ENCODE assay signal across 1 cellular context in the genomic region with DNA sequence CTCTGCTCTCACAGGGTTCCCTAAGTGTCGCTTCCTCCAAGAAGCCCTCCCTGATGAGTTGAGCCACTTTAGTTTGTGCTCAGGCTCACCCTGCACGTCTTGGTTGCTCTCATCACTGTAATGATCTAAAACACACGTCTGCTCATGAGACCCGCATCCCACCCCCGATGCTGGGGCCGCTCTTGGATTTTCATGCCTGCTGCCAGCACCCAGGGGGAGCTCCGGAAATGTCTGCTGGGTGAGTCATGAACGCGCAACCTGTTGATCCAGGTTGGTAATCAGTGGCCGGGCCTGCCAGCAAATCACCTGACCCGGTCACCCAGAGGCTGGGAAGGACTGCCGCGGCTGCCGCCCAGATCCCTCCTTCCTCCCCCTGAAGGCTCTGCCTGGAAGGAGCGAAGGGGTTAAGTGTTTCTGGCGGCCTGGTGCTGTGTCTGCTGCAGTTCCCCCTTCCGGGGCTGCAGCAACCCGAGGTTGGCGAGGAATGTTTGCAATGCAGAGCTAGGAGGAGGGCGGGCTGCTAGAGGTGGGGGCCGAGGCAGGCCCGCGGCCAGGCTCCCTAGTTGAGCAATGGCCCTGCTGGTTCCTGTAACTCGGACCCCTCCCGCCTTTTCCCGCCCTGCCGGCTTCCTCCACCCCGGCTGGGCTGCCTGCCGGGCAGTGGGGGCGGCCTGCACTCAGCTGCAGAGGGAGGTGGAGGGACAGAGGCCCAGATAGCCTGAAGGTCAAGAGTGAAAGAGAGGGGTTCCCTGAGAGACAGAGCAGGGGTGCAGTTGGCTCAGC.
TF ChIP-seq lines count a peak whose summit lies in the region.

No MANE protein-coding gene starts in this region.

TF ChIP-seq in K562, 482 proteins besides CTCF, POLR2A, EP300 and RAD21 (continued from another document):
- TF ChIP-seq, protein P1, sequence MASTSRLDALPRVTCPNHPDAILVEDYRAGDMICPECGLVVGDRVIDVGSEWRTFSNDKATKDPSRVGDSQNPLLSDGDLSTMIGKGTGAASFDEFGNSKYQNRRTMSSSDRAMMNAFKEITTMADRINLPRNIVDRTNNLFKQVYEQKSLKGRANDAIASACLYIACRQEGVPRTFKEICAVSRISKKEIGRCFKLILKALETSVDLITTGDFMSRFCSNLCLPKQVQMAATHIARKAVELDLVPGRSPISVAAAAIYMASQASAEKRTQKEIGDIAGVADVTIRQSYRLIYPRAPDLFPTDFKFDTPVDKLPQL (IDR thresholded peaks at IDR 0.05; ENCODE audit: extremely low read depth, insufficient read length) = no peak
- TF ChIP-seq RBBP5 (IDR thresholded peaks at IDR 0.05; ENCODE audit: borderline replicate concordance, insufficient read depth, low read length, poor library complexity, severe bottlenecking) (no peak), ZNF445 (CRISPR knock-in tag; IDR thresholded peaks at IDR 0.05; ENCODE audit: low read depth) (no peak), ZNF707 (CRISPR knock-in tag; conservative IDR thresholded peaks at IDR 0.05) (no peak), ZBTB40 (IDR thresholded peaks at IDR 0.05) (0 out of 2 replicates have a peak, but pooled peaks have one; percentile 12), ZBTB40 (CRISPR knock-in tag; IDR thresholded peaks at IDR 0.05) (no peak), PTRF (tag; IDR thresholded peaks at IDR 0.05) (no peak), HDAC8 (tag; IDR thresholded peaks at IDR 0.05) (no peak), NONO (IDR thresholded peaks at IDR 0.05; ENCODE audit: low read depth in 2 of 2, low read length in 1 of 2) (0 out of 4 replicates have a peak, but pooled peaks of 1 of the 2 experiments have one; percentile 45), MLLT1 (IDR thresholded peaks at IDR 0.05) (no peak), ATF3 (IDR thresholded peaks at IDR 0.05) (peak; percentile 90), ATF3 (CRISPR knock-in tag; conservative IDR thresholded peaks at IDR 0.05) (0 out of 2 replicates have a peak, but pooled peaks have one; percentile 24), ZNF436 (CRISPR knock-in tag; IDR thresholded peaks at IDR 0.05) (peak; percentile 69; the same call in 1 of the 2 replicates), SMARCA5 (IDR thresholded peaks at IDR 0.05) (peak; percentile 91), FOXA1 (IDR thresholded peaks at IDR 0.05; ENCODE audit: borderline replicate concordance) (no peak), CEBPB (tag; IDR thresholded peaks at IDR 0.05) (peak; percentile 96), NCOA4 (IDR thresholded peaks at IDR 0.05; ENCODE audit: partially characterized antibody) (no peak), LARP7 (IDR thresholded peaks at IDR 0.05) (no peak), CHD4 (IDR thresholded peaks at IDR 0.05; ENCODE audit: insufficient read depth, insufficient replicate concordance, low read depth, low read length, poor library complexity, severe bottlenecking) (peak; percentile 88), ELF1 (tag; IDR thresholded peaks at IDR 0.05) (peak; percentile 45), HES1 (IDR thresholded peaks at IDR 0.05; ENCODE audit: low read depth) (no peak), DPF2 (IDR thresholded peaks at IDR 0.05) (peak; percentile 76), ADNP (tag; IDR thresholded peaks at IDR 0.05) (peak; percentile 64), ZBTB2 (IDR thresholded peaks at IDR 0.05) (no peak), ZNF79 (CRISPR knock-in tag; IDR thresholded peaks at IDR 0.05; ENCODE audit: low read depth) (no peak), THRA (IDR thresholded peaks at IDR 0.05) (no peak), ARID1B (IDR thresholded peaks at IDR 0.05) (peak; percentile 73), EGR1 (conservative IDR thresholded peaks at IDR 0.05) (peak; percentile 70), FOXK1 (CRISPR knock-in tag; IDR thresholded peaks at IDR 0.05; ENCODE audit: borderline replicate concordance) (no peak), KAT7 (CRISPR knock-in tag; IDR thresholded peaks at IDR 0.05; ENCODE audit: borderline replicate concordance) (0 out of 2 replicates have a peak, but pooled peaks have one; percentile 68), SLC30A9 (CRISPR knock-in tag; IDR thresholded peaks at IDR 0.05) (no peak), HOXB6 (CRISPR knock-in tag; IDR thresholded peaks at IDR 0.05; ENCODE audit: borderline replicate concordance) (no peak)
- TF ChIP-seq, protein P2, sequence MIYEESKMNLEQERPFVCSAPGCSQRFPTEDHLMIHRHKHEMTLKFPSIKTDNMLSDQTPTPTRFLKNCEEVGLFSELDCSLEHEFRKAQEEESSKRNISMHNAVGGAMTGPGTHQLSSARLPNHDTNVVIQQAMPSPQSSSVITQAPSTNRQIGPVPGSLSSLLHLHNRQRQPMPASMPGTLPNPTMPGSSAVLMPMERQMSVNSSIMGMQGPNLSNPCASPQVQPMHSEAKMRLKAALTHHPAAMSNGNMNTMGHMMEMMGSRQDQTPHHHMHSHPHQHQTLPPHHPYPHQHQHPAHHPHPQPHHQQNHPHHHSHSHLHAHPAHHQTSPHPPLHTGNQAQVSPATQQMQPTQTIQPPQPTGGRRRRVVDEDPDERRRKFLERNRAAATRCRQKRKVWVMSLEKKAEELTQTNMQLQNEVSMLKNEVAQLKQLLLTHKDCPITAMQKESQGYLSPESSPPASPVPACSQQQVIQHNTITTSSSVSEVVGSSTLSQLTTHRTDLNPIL (CRISPR knock-in tag; IDR thresholded peaks at IDR 0.05) = no peak
- TF ChIP-seq, protein P3, sequence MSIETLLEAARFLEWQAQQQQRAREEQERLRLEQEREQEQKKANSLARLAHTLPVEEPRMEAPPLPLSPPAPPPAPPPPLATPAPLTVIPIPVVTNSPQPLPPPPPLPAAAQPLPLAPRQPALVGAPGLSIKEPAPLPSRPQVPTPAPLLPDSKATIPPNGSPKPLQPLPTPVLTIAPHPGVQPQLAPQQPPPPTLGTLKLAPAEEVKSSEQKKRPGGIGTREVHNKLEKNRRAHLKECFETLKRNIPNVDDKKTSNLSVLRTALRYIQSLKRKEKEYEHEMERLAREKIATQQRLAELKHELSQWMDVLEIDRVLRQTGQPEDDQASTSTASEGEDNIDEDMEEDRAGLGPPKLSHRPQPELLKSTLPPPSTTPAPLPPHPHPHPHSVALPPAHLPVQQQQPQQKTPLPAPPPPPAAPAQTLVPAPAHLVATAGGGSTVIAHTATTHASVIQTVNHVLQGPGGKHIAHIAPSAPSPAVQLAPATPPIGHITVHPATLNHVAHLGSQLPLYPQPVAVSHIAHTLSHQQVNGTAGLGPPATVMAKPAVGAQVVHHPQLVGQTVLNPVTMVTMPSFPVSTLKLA (conservative IDR thresholded peaks at IDR 0.05) = peak in 1 of 2 experiments; percentile 29; a peak in 1 of 4 replicates
